Comparison of ENCODE assay signal across 9 cellular contexts in genomic region chr5:82793808-82794419, GRCh38.
A peak's percentile ranks its signal among the peaks of the same experiment; 100 is the strongest.
DNase-seq lines count a peak whose midpoint lies in the region; ATAC-seq, FAIRE-seq and TF ChIP-seq lines count a peak whose summit lies in the region.
"Had no signal": no experiment of that assay in that cellular context is flagged by ENCODE, and none has a peak within 500 bp of the region (broad histone marks: within the 10 kb centered on the region; RNA-seq: fewer than 3 reads in every experiment).

No MANE protein-coding gene starts in this region.

- DNase-seq in activated CD4-positive, CD25-positive, alpha-beta regulatory T cell treated with anti-CD3 and anti-CD28 coated beads, Interleukin-2, amount 50 U/mL, for 72 hours = peak; percentile 33
- DNase-seq in activated CD4-positive, CD25-positive, alpha-beta regulatory T cell (lab: John Stamatoyannopoulos, UW) = no peak
- DNase-seq in RCC 7860 (ENCODE audit: low spot score) (peak; percentile 5), bronchial epithelial cell (ENCODE audit: low read depth) (peak; percentile 19), mucosa of descending colon (peak in 1 of 3 donors; percentile 74), urothelium cell line (ENCODE audit: low spot score) (peak; percentile 29), ureter (ENCODE audit: low spot score) (no peak), SHP77 (lab: John Stamatoyannopoulos, UW) (no peak)
- DNase-seq: activated naive CD8-positive, alpha-beta T cell treated with anti-CD3 and anti-CD28 coated beads, Interleukin-2, amount 10 ng/mL, durations not matched to agents 7 days and 5 days had no signal

- H3K27me3 ChIP-seq in bronchial epithelial cell (ENCODE audit: control insufficient read depth, insufficient read depth, low read length) = no peaks in the 10 kb centered on the region

- FAIRE-seq in RCC 7860 (lab: Jason Lieb, UNC) = no peak
- FAIRE-seq in bronchial epithelial cell (lab: Jason Lieb, UNC) = no peak
- no peak for FAIRE-seq in urothelium cell line (lab: Jason Lieb, UNC)

- H3K4me1 ChIP-seq in mucosa of descending colon (ENCODE audit: low read depth) = no peaks in the 10 kb centered on the region

- TF ChIP-seq CTCF in bronchial epithelial cell (IDR thresholded peaks at IDR 0.05; ENCODE audit: insufficient read depth, low read length, severe bottlenecking) = peak; percentile 64
- TF ChIP-seq CTCF in mucosa of descending colon (IDR thresholded peaks at IDR 0.05) = peak; percentile 58

- intact Hi-C loops in mucosa of descending colon (cut with DNase I, micrococcal nuclease) = no loop called here

- ATAC-seq in mucosa of descending colon = peak; percentile 57

- H3K9me3 ChIP-seq in mucosa of descending colon = no peaks in the 10 kb centered on the region

- H3K36me3 ChIP-seq in bronchial epithelial cell (ENCODE audit: control insufficient read depth, insufficient read depth, low read length) = no peaks in the 10 kb centered on the region
- H3K36me3 ChIP-seq in mucosa of descending colon (ENCODE audit: low read depth) = no peaks in the 10 kb centered on the region

- H3K4me3 ChIP-seq in bronchial epithelial cell (ENCODE audit: low read depth, low read length) (no peak overlapping the region), mucosa of descending colon (no peak overlapping the region)

Comparison
In these comparisons a context has a peak if more than half of its experiments do, and no peak if none do; other contexts are left out.
1. DNase-seq: peak in activated CD4-positive, CD25-positive, alpha-beta regulatory T cell treated with anti-CD3 and anti-CD28 coated beads, Interleukin-2, amount 50 U/mL, for 72 hours (single experiment), RCC 7860 (single experiment), bronchial epithelial cell (single experiment) and urothelium cell line (single experiment); none in activated CD4-positive, CD25-positive, alpha-beta regulatory T cell (0 of 4), ureter (single experiment) and SHP77 (0 of 2).